8 cellular contexts compared by ENCODE assay signal in the genomic region with DNA sequence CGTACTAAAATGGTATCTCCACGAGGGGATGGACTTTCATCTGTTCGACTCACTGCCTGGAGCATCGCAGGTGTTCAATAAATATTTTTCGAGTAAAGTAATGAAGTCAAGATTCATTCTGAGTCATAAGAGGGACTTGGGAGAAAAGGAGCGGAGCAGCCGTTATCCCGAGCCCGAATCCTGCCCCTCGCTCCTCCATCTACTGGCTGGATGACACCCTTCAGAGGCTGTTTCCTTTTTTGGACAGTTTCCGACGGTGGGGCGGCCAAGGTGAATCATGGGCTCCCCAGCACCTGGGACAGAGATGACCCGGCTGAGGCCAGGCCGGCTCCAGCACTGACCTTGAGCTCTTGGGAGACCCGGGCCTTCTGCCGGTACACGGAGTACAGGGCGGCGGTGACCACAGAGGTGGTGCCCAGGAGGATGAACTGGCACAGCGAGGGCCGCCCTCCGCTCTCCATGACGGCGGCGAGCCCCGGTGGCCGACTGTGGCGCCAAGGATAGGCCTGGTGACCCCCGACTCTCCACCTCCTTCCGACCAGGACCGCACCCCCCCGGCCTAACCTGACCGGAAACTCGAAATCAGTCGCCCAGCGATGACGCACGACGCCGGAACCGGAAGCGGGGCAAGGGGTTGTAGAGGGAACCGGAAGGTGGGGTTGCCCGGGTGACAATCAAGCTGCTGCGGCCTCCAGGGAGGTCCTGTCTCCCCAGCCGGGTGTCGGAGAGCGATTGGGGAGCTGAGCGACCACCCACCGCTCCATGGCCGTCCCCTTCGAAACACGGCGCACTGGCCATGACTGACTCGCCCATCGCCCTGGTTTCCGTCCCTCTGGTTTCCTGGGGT. TPM values are rescaled to one million over a fixed set of nuclear protein-coding genes. Genes with fewer than 3 reads are reported as not detected.
A peak's percentile ranks its signal among the peaks of the same experiment; 100 is the strongest.
DNase-seq lines count a peak whose midpoint lies in the region; ATAC-seq and TF ChIP-seq lines count a peak whose summit lies in the region.

A gene with protein sequence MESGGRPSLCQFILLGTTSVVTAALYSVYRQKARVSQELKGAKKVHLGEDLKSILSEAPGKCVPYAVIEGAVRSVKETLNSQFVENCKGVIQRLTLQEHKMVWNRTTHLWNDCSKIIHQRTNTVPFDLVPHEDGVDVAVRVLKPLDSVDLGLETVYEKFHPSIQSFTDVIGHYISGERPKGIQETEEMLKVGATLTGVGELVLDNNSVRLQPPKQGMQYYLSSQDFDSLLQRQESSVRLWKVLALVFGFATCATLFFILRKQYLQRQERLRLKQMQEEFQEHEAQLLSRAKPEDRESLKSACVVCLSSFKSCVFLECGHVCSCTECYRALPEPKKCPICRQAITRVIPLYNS (minus strand): TSS at position 588 of the 847 bp plus-strand sequence. CDS start 127 bp downstream, at position 461.

- H3K36me3 Mint-ChIP-seq in CD4-positive, alpha-beta T cell (ENCODE audit: low read depth), result peaks cover 30% of the 10 kb centered on the region

- DNase-seq in CD4-positive, alpha-beta T cell, result peak; percentile 85 to 95 (median 89)
- DNase-seq in HT1080 (ENCODE audit: low read depth) (peak; percentile 89), NOMO-1 (lab: John Stamatoyannopoulos, UW; ENCODE audit: unreplicated experiment in 2 of 2) (peak; percentile 88 to 92), lung microvascular endothelial cell (ENCODE audit: low read depth in 2 of 2) (peak; percentile 92 to 95)
- peak; percentile 84 for DNase-seq in effector CD8-positive, alpha-beta T cell (lab: John Stamatoyannopoulos, UW)
- peak; percentile 86 to 88 (median 87) for DNase-seq in stimulated activated CD4-positive, alpha-beta T cell treated with anti-CD3 and anti-CD28 coated beads, TNF-alpha, amount 100 ng/mL, for 4 hours (ENCODE audit: low read depth in 3 of 3)

- H3K27ac ChIP-seq in CD4-positive, alpha-beta T cell (ENCODE audit: low read depth, low read length), result peak within 1 kb of the TSS; percentile 93

- H3K4me3 Mint-ChIP-seq in CD4-positive, alpha-beta T cell, result peak within 1 kb of the TSS; percentile 86

- H3K4me1 Mint-ChIP-seq in CD4-positive, alpha-beta T cell (ENCODE audit: low read depth), result peaks cover 30% of the 10 kb centered on the region

- H3K27me3 Mint-ChIP-seq in CD4-positive, alpha-beta T cell, result peaks cover 11% of the 10 kb centered on the region

- H3K27me3 ChIP-seq in CD4-positive, alpha-beta T cell (ENCODE audit: control insufficient read depth, insufficient read depth, low read length), result no peaks in the 10 kb centered on the region

- ATAC-seq in CD4-positive, alpha-beta T cell (ENCODE audit: poor library complexity), result peak; percentile 85
- ATAC-seq in GM19467 (IDR thresholded peaks at IDR 0.05; ENCODE audit: unreplicated experiment), result peak; percentile 83

- H3K27ac Mint-ChIP-seq in CD4-positive, alpha-beta T cell, result peak within 1 kb of the TSS; percentile 83

- intact Hi-C loops in CD4-positive, alpha-beta T cell (cut with DNase I, micrococcal nuclease), result loop anchor here in 1 of 2 experiments (2.0 to 5.0 kb wide), 4 partner anchors 279 to 1300 kb away; partner anchors contain the start of genes EIF4G3, EMC1, HP1BP3 and MRTO4

- no peaks in the 10 kb centered on the region for H3K9me3 ChIP-seq in CD4-positive, alpha-beta T cell (ENCODE audit: control insufficient read depth, low read length)

- CTCF ChIA-PET in CD4-positive, alpha-beta T cell (lab: Charles Lee), result no interaction called here
- CTCF ChIA-PET in activated CD8-positive, alpha-beta memory T cell treated with anti-CD3 and anti-CD28 coated beads for 36 hours (lab: Charles Lee), result no interaction called here

- H3K9me3 Mint-ChIP-seq in CD4-positive, alpha-beta T cell, result no peaks in the 10 kb centered on the region

- TF ChIP-seq CTCF in CD4-positive, alpha-beta T cell (IDR thresholded peaks at IDR 0.05), result no peak

- POLR2A ChIA-PET in CD4-positive, alpha-beta T cell (lab: Charles Lee), result interaction anchor here (0.6 to 1.3 kb wide), 6 partner anchors 14 to 154 kb away, joined by 3 to 10 read pairs (median 4); partner anchors contain the start of genes CAMK2N1, DDOST and PINK1
- POLR2A ChIA-PET in activated CD8-positive, alpha-beta memory T cell treated with anti-CD3 and anti-CD28 coated beads for 36 hours (lab: Charles Lee), result interaction anchor here (0.9 kb wide), 1 partner anchor 126 kb away, joined by 3 read pairs; no protein-coding TSS in a partner anchor

RNA-seq across cellular contexts. Expression of the gene that starts here (rescaled TPM):
- total RNA-seq in CD4-positive, alpha-beta T cell, result 10 to 100 TPM; 17.2 to 17.6 TPM
- 38.3 and 40.6 TPM in 2 replicates for total RNA-seq in HT1080 (2014; rRNA removed; shearing (Covaris generic))
- 35.9 and 37.4 TPM in 2 replicates for polyA plus RNA-seq in HT1080 (2015; cell fraction: cytosol; rRNA removed)
- 31.0 and 34.8 TPM in 2 replicates for polyA plus RNA-seq in HT1080 (2015; cell fraction: nucleus; rRNA removed)
- 10 to 100 TPM; 17.6 to 18.6 TPM for total RNA-seq in activated CD8-positive, alpha-beta memory T cell treated with anti-CD3 and anti-CD28 coated beads for 36 hours
- 20.3 and 30.2 TPM in 2 replicates for total RNA-seq in lung microvascular endothelial cell

Comparison
In these comparisons a context has a peak if more than half of its experiments do, and no peak if none do; other contexts are left out.
1. Peak in every context shown above with its lines: DNase-seq, ATAC-seq and H3K27ac ChIP-seq.